Comparison of ENCODE assay signal across 8 cellular contexts in the genomic region with DNA sequence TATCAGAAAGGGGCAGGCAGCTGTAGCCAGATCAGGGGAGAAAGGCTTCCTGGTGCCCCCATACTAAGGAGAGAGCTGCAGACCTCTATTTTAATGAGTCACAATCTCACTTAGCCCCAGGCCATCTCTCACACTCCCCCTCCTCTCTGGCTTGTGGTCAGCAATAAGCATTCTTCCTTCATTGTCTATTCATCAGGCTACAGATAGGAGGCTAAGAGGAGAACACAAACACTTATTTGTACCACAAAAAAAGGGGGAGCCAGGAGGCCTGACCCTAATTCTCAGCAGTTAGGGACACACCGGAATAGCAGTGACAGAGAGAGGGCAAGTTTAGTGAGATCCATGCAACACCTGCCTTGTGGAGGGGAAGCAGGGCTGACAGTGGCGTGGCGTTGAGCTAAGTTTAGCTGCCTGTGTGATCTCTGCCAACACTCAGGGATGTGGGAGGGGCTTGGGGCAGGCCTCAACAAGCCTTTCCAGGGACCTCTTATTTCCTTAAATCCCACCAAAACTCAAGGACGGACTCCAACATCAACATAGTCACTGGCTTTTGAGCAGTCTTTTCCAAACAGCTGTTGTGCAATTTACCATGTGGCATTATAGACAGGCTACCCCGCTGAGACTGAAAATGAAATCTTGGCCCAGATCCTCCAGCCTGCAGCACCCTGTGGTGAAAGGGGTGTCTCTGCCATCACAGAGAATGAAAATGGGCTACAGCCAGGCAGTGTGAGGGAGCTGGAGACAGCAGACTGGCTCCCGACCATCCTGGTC.
A peak's percentile ranks its signal among the peaks of the same experiment; 100 is the strongest.
DNase-seq lines count a peak whose midpoint lies in the region; ATAC-seq and TF ChIP-seq lines count a peak whose summit lies in the region.

No MANE protein-coding gene starts in this region.

- peaks cover 16% of the 10 kb centered on the region; the same call in 1 of the 2 replicates for H3K36me3 Mint-ChIP-seq in HFFc6 (ENCODE audit: low read depth)
- no peaks in the 10 kb centered on the region for H3K36me3 Mint-ChIP-seq in activated naive CD4-positive, alpha-beta T cell treated with anti-CD3 and anti-CD28 coated beads for 36 hours (ENCODE audit: low read depth)

- H3K9me3 ChIP-seq in fibroblast of lung (ENCODE audit: control insufficient read depth, insufficient read depth, low read depth, low read length) (no peaks in the 10 kb centered on the region), adrenal gland (replicated peaks in 1 of 3) (no peaks in the 10 kb centered on the region)

- H2AFZ ChIP-seq in fibroblast of lung (ENCODE audit: low read length): peak overlapping the region; percentile 31

- H3K27ac ChIP-seq in fibroblast of lung (ENCODE audit: insufficient read depth, low read length): no peak overlapping the region
- no peak overlapping the region for H3K27ac ChIP-seq in adrenal gland

- H3K9ac ChIP-seq in fibroblast of lung (ENCODE audit: insufficient read depth, low read length): no peak overlapping the region

- H3K4me1 ChIP-seq in fibroblast of lung (ENCODE audit: control insufficient read depth, extremely low read depth, insufficient read depth, low read length) (peaks cover 3% of the 10 kb centered on the region), adrenal gland (replicated peaks in 1 of 2) (peaks cover 0 to 5% of the 10 kb centered on the region in 2 donors)

- DNase-seq in HFFc6: no peak
- DNase-seq in NCI-H774 (lab: John Stamatoyannopoulos, UW): peak; percentile 95
- DNase-seq in fibroblast of lung (ENCODE audit: low read depth in 2 of 2): peak; percentile 87 to 95
- DNase-seq in sciatic nerve (ENCODE audit: low spot score): peak; percentile 72
- DNase-seq in activated naive CD4-positive, alpha-beta T cell treated with anti-CD3 and anti-CD28 coated beads for 36 hours: no peak
- no peak for DNase-seq in activated naive CD4-positive, alpha-beta T cell (lab: John Stamatoyannopoulos, UW)
- no peak for DNase-seq in adrenal gland

- H3K79me2 ChIP-seq in fibroblast of lung (ENCODE audit: control insufficient read depth, insufficient read depth, low read length): no peaks in the 10 kb centered on the region

- no peak overlapping the region for H3K4me3 Mint-ChIP-seq in HFFc6
- H3K4me3 Mint-ChIP-seq in activated naive CD4-positive, alpha-beta T cell treated with anti-CD3 and anti-CD28 coated beads for 36 hours: no peak overlapping the region

- H3K4me1 Mint-ChIP-seq in HFFc6 (ENCODE audit: low read depth): peaks cover 24% of the 10 kb centered on the region
- peaks cover 1% of the 10 kb centered on the region for H3K4me1 Mint-ChIP-seq in activated naive CD4-positive, alpha-beta T cell treated with anti-CD3 and anti-CD28 coated beads for 36 hours (ENCODE audit: low read depth)

- CTCF ChIA-PET in activated naive CD4-positive, alpha-beta T cell treated with anti-CD3 and anti-CD28 coated beads for 36 hours (lab: Charles Lee): no interaction called here

- ATAC-seq in sciatic nerve: peak; percentile 90
- ATAC-seq in HG03135 (IDR thresholded peaks at IDR 0.05; ENCODE audit: unreplicated experiment): no peak

- H3K27me3 Mint-ChIP-seq in HFFc6 (ENCODE audit: insufficient read depth): peaks cover 9% of the 10 kb centered on the region
- H3K27me3 Mint-ChIP-seq in activated naive CD4-positive, alpha-beta T cell treated with anti-CD3 and anti-CD28 coated beads for 36 hours (ENCODE audit: low read depth): peaks cover 12% of the 10 kb centered on the region

- peak; percentile 26; the same call in 1 of the 2 replicates for TF ChIP-seq CTCF in HFFc6 (IDR thresholded peaks at IDR 0.05)
- peak; percentile 6 to 8 for TF ChIP-seq CTCF in fibroblast of lung (conservative IDR thresholded peaks at IDR 0.05 in 1 of 2, IDR thresholded peaks at IDR 0.05 in 1 of 2; ENCODE audit: low read depth in 1 of 2, low read length in 2 of 2)
- TF ChIP-seq CTCF in adrenal gland (IDR thresholded peaks at IDR 0.05): no peak

- no peaks in the 10 kb centered on the region for H3K36me3 ChIP-seq in fibroblast of lung (ENCODE audit: control insufficient read depth, insufficient read depth, low read length)
- no peaks in the 10 kb centered on the region for H3K36me3 ChIP-seq in adrenal gland (replicated peaks in 1 of 2)

- peaks cover 17% of the 10 kb centered on the region for H3K9me3 Mint-ChIP-seq in HFFc6
- no peaks in the 10 kb centered on the region for H3K9me3 Mint-ChIP-seq in activated naive CD4-positive, alpha-beta T cell treated with anti-CD3 and anti-CD28 coated beads for 36 hours

- no peak for TF ChIP-seq POLR2A in adrenal gland (IDR thresholded peaks at IDR 0.05)

- H3K27me3 ChIP-seq in fibroblast of lung (ENCODE audit: control insufficient read depth, insufficient read depth, low read length): no peaks in the 10 kb centered on the region
- H3K27me3 ChIP-seq in adrenal gland: no peaks in the 10 kb centered on the region

- WGBS in adrenal gland, 4 donors: 52 to 71% (median 62%) methylated on average over 6 of the region's 6 CpGs

- H3K4me3 ChIP-seq in fibroblast of lung (replicated peaks in 1 of 4; ENCODE audit: control extremely low read depth in 1 of 4, insufficient read depth in 1 of 4, low read depth in 3 of 4, low read length in 4 of 4): peak overlapping the region in 1 of 4 experiments; percentile 2
- no peak overlapping the region for H3K4me3 ChIP-seq in adrenal gland

- no peaks in the 10 kb centered on the region for H4K20me1 ChIP-seq in fibroblast of lung (ENCODE audit: control insufficient read depth, extremely low read depth, insufficient read depth, low read length)

- intact Hi-C loops in sciatic nerve (cut with DNase I) (no loop called here), adrenal gland (cut with DNase I) (no loop called here)
- intact Hi-C loops in activated naive CD4-positive, alpha-beta T cell treated with anti-CD3 and anti-CD28 coated beads for 36 hours (cut with micrococcal nuclease): no loop called here

- H3K4me2 ChIP-seq in fibroblast of lung (ENCODE audit: extremely low read depth, insufficient read depth, low read length): peak overlapping the region; percentile 32

- peak overlapping the region; percentile 11; the same call in 1 of the 2 replicates for H3K27ac Mint-ChIP-seq in HFFc6
- no peak overlapping the region for H3K27ac Mint-ChIP-seq in activated naive CD4-positive, alpha-beta T cell treated with anti-CD3 and anti-CD28 coated beads for 36 hours

Comparison
In these comparisons a context has a peak if more than half of its experiments do, and no peak if none do; other contexts are left out.
1. DNase-seq: peak in NCI-H774 (single experiment), fibroblast of lung (2 of 2) and sciatic nerve (single experiment); none in HFFc6 (single experiment), activated naive CD4-positive, alpha-beta T cell treated with anti-CD3 and anti-CD28 coated beads for 36 hours (single experiment), activated naive CD4-positive, alpha-beta T cell (0 of 4) and adrenal gland (0 of 7).
2. CTCF ChIP-seq: peak in HFFc6 (single experiment) and fibroblast of lung (2 of 2); none in adrenal gland (0 of 6).